ENCODE assay signal across 8 cellular contexts in the genomic region with DNA sequence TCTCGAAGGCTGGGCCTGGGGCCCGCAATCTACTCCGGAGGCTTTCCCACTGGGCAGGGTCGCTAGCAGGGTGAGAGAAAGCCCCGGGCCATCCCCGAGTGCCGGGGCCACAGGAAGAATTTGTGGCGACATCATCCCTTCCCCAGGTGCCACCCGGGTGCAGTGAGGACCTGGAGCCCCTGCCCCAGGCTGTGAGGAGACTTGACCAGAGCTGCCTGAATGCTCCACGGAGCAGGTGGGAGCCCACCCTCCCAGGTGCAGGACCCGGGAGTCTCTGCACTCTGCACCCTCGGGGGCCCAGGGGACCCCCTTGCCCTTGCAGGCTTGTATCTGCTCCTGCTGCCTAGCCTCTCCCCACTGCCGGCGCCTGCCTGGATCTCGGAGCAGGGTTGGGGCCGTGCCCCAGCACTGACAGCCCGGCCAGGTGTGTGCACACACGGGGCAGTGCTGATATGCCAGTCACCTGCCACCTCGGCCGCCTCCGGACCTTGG.
DNase-seq lines count a peak whose midpoint lies in the region; ATAC-seq, FAIRE-seq and TF ChIP-seq lines count a peak whose summit lies in the region.

No MANE protein-coding gene starts in this region.

- H3K4me1 ChIP-seq in endothelial cell of umbilical vein (ENCODE audit: control insufficient read depth, extremely low read depth, insufficient read depth, low read length): peaks cover 6% of the 10 kb centered on the region

- H3K27me3 Mint-ChIP-seq in immature natural killer cell (ENCODE audit: low read depth in 3 of 3): peaks cover 9 to 19% (median 16%) of the 10 kb centered on the region in 3 donors

- no peaks in the 10 kb centered on the region for H3K9me1 ChIP-seq in endothelial cell of umbilical vein (replicated peaks; ENCODE audit: control insufficient read depth, extremely low read depth, insufficient read depth, low read length)

- H3K27ac ChIP-seq in endothelial cell of umbilical vein (ENCODE audit: insufficient read depth, low read depth, low read length): no peak overlapping the region

- POLR2A ChIA-PET in endothelial cell of umbilical vein (lab: Charles Lee): no interaction called here

- peak overlapping the region; percentile 90 for H2AFZ ChIP-seq in endothelial cell of umbilical vein (ENCODE audit: low read depth, low read length)

- CTCF ChIA-PET in endothelial cell of umbilical vein (lab: Charles Lee): interaction anchor here (0.7 to 1.4 kb wide), 2 partner anchors 39 to 61 kb away, joined by 3 to 12 read pairs; no protein-coding TSS in a partner anchor

- H3K27me3 ChIP-seq in endothelial cell of umbilical vein (ENCODE audit: control insufficient read depth in 2 of 2, insufficient read depth in 2 of 2, low read length in 2 of 2): no peaks in the 10 kb centered on the region

- peak overlapping the region; percentile 34 for H3K9ac ChIP-seq in endothelial cell of umbilical vein (replicated peaks; ENCODE audit: extremely low read depth, insufficient read depth, low read length)

- TF ChIP-seq POLR2A in endothelial cell of umbilical vein (IDR thresholded peaks at IDR 0.05; ENCODE audit: low read depth, low read length): no peak

- H3K4me1 Mint-ChIP-seq in immature natural killer cell: peaks cover 4 to 9% of the 10 kb centered on the region in 2 donors

- peak overlapping the region; percentile 80 for H3K4me2 ChIP-seq in endothelial cell of umbilical vein (ENCODE audit: insufficient read depth, low read length)

- no TSS peak for BruUV-seq in endothelial cell of umbilical vein (replicated peaks; lab: Mats Ljungman, UMichigan)

- peaks cover 0 to 10% (median 4%) of the 10 kb centered on the region in 6 donors for H3K9me3 Mint-ChIP-seq in immature natural killer cell

- ATAC-seq in GM19324 (IDR thresholded peaks at IDR 0.05; ENCODE audit: low FRiP score, unreplicated experiment) (peak; percentile 8), HG03571 (IDR thresholded peaks at IDR 0.05; ENCODE audit: unreplicated experiment) (peak; percentile 27), HG03039 (IDR thresholded peaks at IDR 0.05; ENCODE audit: unreplicated experiment) (no peak), GM21447 (IDR thresholded peaks at IDR 0.05; ENCODE audit: unreplicated experiment) (no peak), HG03139 (IDR thresholded peaks at IDR 0.05; ENCODE audit: unreplicated experiment) (no peak)

- intact Hi-C loops in endothelial cell of umbilical vein (cut with micrococcal nuclease): loop anchor here (1.0 kb wide), 1 partner anchor 61 kb away; no protein-coding TSS in a partner anchor

- no peaks in the 10 kb centered on the region for H3K9me3 ChIP-seq in endothelial cell of umbilical vein (replicated peaks; ENCODE audit: control insufficient read depth, insufficient read depth, low read length)

- FAIRE-seq in endothelial cell of umbilical vein (lab: Jason Lieb, UNC): no peak

- H3K4me3 Mint-ChIP-seq in immature natural killer cell: peak overlapping the region in 1 of 5 donors; percentile 3

- no peaks in the 10 kb centered on the region for H3K79me2 ChIP-seq in endothelial cell of umbilical vein (ENCODE audit: control insufficient read depth, insufficient read depth, low read length)

- dilution Hi-C loops in endothelial cell of umbilical vein (cut with MboI; ENCODE audit: extremely low pct_ligation_motif_present, low sequenced_read_pairs): no loop called here

- DNase-seq in endothelial cell of umbilical vein (ENCODE audit: low read depth, low spot score) (no peak), retinal pigment epithelial cell (ENCODE audit: low read depth) (no peak), immature natural killer cell (no peak)

- no peaks in the 10 kb centered on the region for H3K36me3 Mint-ChIP-seq in immature natural killer cell

- no peaks in the 10 kb centered on the region for H4K20me1 ChIP-seq in endothelial cell of umbilical vein (replicated peaks; ENCODE audit: control insufficient read depth, extremely low read depth, insufficient read depth, low read length)

- no peak overlapping the region for H3K27ac Mint-ChIP-seq in immature natural killer cell

- TF ChIP-seq CTCF in endothelial cell of umbilical vein (IDR thresholded peaks at IDR 0.05; ENCODE audit: extremely low read depth in 1 of 2, insufficient read depth in 1 of 2, low read depth in 1 of 2, low read length in 2 of 2) (no peak), retinal pigment epithelial cell (conservative IDR thresholded peaks at IDR 0.05; ENCODE audit: low read depth, low read length) (no peak)

- peak overlapping the region; percentile 59 to 64 (median 60) for H3K4me3 ChIP-seq in endothelial cell of umbilical vein (replicated peaks in 1 of 3; ENCODE audit: insufficient read depth in 1 of 3, low read depth in 1 of 3, low read length in 3 of 3)
- H3K4me3 ChIP-seq in retinal pigment epithelial cell (ENCODE audit: low read length): peak overlapping the region; percentile 59

- no peaks in the 10 kb centered on the region for H3K36me3 ChIP-seq in endothelial cell of umbilical vein (ENCODE audit: control insufficient read depth in 2 of 2, extremely low read depth in 1 of 2, insufficient read depth in 2 of 2, low read length in 2 of 2)

TF ChIP-seq in endothelial cell of umbilical vein, 7 proteins besides CTCF, POLR2A, EP300 and RAD21:
- no peak for TF ChIP-seq POLR2AphosphoS5 (IDR thresholded peaks at IDR 0.05; ENCODE audit: insufficient read depth, low read depth, low read length)
- no peak for TF ChIP-seq GATA2 (IDR thresholded peaks at IDR 0.05; ENCODE audit: insufficient read depth, insufficient read length, low read depth, low read length)
- no peak for TF ChIP-seq EZH2 (IDR thresholded peaks at IDR 0.05; ENCODE audit: borderline replicate concordance, low read depth, low read length, severe bottlenecking)
- TF ChIP-seq MYC (IDR thresholded peaks at IDR 0.05; ENCODE audit: low read depth, low read length): no peak
- TF ChIP-seq FOS (IDR thresholded peaks at IDR 0.05; ENCODE audit: borderline replicate concordance, insufficient read depth, low read length): no peak
- TF ChIP-seq JUN (IDR thresholded peaks at IDR 0.05; ENCODE audit: borderline replicate concordance, insufficient read depth, insufficient read length, low read depth): no peak
- TF ChIP-seq, protein P1, sequence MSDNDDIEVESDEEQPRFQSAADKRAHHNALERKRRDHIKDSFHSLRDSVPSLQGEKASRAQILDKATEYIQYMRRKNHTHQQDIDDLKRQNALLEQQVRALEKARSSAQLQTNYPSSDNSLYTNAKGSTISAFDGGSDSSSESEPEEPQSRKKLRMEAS (IDR thresholded peaks at IDR 0.05; ENCODE audit: insufficient read depth, insufficient read length): no peak

Comparison
In these comparisons a context has a peak if more than half of its experiments do, and no peak if none do; other contexts are left out.
1. ATAC-seq: peak in GM19324 (single experiment) and HG03571 (single experiment); none in HG03039 (single experiment), GM21447 (single experiment) and HG03139 (single experiment).